ENCODE assay signal across 9 cellular contexts in the genomic region with DNA sequence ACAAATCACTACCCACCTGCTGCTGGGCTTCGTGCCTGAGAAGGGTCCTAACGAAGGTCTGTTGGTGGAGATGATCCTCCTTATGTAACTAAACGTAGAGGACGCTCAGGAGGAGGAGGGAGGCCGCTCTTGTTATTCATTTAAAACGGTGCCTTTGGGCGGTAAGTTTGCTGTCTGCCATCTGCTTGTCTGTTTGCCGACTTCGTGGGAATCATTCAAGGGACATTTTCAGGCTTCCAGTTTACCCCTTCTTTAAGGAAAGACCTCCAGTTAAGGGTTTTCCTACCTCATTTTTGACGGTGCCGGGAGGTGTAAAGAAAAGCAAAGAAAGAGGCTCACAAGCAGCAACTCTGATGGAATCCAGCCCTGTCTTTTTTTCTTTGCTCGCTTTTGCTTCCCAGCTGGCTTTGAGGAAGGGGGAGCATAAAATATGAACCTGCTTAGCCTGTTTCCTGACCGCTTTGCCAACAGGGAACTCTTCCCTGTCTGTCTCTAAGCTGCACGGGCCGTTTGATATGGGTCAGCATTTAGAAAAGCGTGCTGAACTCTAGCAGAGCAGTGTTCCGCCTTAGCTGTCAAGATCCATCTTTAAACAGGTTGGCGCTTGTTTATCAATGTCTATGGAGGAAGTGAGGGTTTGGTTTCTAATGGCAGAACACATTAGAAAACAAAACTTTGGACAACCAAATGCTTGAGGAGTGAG. TPM values are rescaled to one million over a fixed set of nuclear protein-coding genes. Genes with fewer than 3 reads are reported as not detected.
A peak's percentile ranks its signal among the peaks of the same experiment; 100 is the strongest.
DNase-seq lines count a peak whose midpoint lies in the region; ATAC-seq, FAIRE-seq and TF ChIP-seq lines count a peak whose summit lies in the region.
"Had no signal": no experiment of that assay in that cellular context is flagged by ENCODE, and none has a peak within 500 bp of the region (broad histone marks: within the 10 kb centered on the region; RNA-seq: fewer than 3 reads in every experiment).

No MANE protein-coding gene starts in this region.

- no peak for TF ChIP-seq CTCF in AG04450 (IDR thresholded peaks at IDR 0.05; ENCODE audit: low read depth, low read length)
- no peak for TF ChIP-seq CTCF in IMR-90 (conservative IDR thresholded peaks at IDR 0.05; ENCODE audit: low read depth, low read length)
- TF ChIP-seq CTCF in K562 (IDR thresholded peaks at IDR 0.05 in 2 of 3, conservative IDR thresholded peaks at IDR 0.05 in 1 of 3; ENCODE audit: insufficient read depth in 2 of 3, low read depth in 1 of 3, low read length in 3 of 3) = no peak

- no peak for ATAC-seq in IMR-90 (ENCODE audit: low read depth)
- no peak; the same call in 1 of the 3 replicates for ATAC-seq in K562
- ATAC-seq in GM18907 (IDR thresholded peaks at IDR 0.05; ENCODE audit: unreplicated experiment) = no peak

- WGBS in IMR-90 (ENCODE audit: extremely low coverage in 2 of 2, insufficient read length in 1 of 2), 2 experiments = 27% methylated on average over 3 of the region's 18 CpGs; no CpG with 5 or more reads in 1 of the 2 experiments
- 2% methylated on average over 18 of the region's 18 CpGs for WGBS in K562 (ENCODE audit: insufficient coverage, low coverage, missing lambda C conversion rate)

- no peaks in the 10 kb centered on the region; the same call in 1 of the 2 replicates for H3K9me3 ChIP-seq in AG04450 (ENCODE audit: control insufficient read depth, insufficient read depth, low read length)
- no peaks in the 10 kb centered on the region for H3K9me3 ChIP-seq in IMR-90 (ENCODE audit: control insufficient read depth, insufficient read depth, low read length)
- H3K9me3 ChIP-seq in K562 (replicated peaks; ENCODE audit: control insufficient read depth, insufficient read depth, low read depth, low read length) = no peaks in the 10 kb centered on the region
- H3K9me3 ChIP-seq in muscle layer of duodenum (ENCODE audit: control insufficient read depth in 1 of 2, low read length in 2 of 2) = no peaks in the 10 kb centered on the region

- no peak overlapping the region; the same call in 1 of the 2 replicates for H4K91ac ChIP-seq in IMR-90 (ENCODE audit: insufficient read depth, low read depth, low read length)

- no peak overlapping the region for H2AK9ac ChIP-seq in IMR-90 (replicated peaks; ENCODE audit: low read depth, low read length, poor library complexity)

- CTCF ChIA-PET in AG04450 (lab: Charles Lee) = interaction anchor here (0.7 to 3.1 kb wide), 5 partner anchors 9 to 450 kb away, joined by 3 to 25 read pairs (median 5); partner anchors contain the start of gene SYTL3
- CTCF ChIA-PET in IMR-90 (lab: Yijun Ruan, JAX) = interaction anchor here (2.8 kb wide), 1 partner anchor 27 kb away, joined by 12 read pairs; no protein-coding TSS in a partner anchor
- CTCF ChIA-PET in K562 (lab: Yijun Ruan, JAX; ENCODE audit: low intra/inter-chr PET ratio) = no interaction called here

- H3K14ac ChIP-seq in IMR-90 (replicated peaks; ENCODE audit: low read depth, low read length) = no peak overlapping the region

- no peak for TF ChIP-seq POLR2A in IMR-90 (IDR thresholded peaks at IDR 0.05; ENCODE audit: low read depth, low read length)
- no peak for TF ChIP-seq POLR2A in K562 (conservative IDR thresholded peaks at IDR 0.05)

- no peak overlapping the region for H3K4ac ChIP-seq in IMR-90 (ENCODE audit: low read depth, low read length)

- H3K27ac ChIP-seq in AG04450 (ENCODE audit: low read depth, low read length) (peak overlapping the region; percentile 11), IMR-90 (ENCODE audit: insufficient read depth, low read length) (peak overlapping the region; percentile 38; the same call in 1 of the 2 replicates), K562 (ENCODE audit: extremely low read depth, low read depth, low read length) (no peak overlapping the region), muscle layer of duodenum (ENCODE audit: low read length) (peak overlapping the region; percentile 4)

- FAIRE-seq in K562 (lab: Jason Lieb, UNC) (no peak), frontal cortex (lab: Jason Lieb, UNC) (no peak)

- DNase-seq in AG04450 (ENCODE audit: low read depth, low spot score) (no peak), IMR-90 (no peak), K562 (ENCODE audit: extremely low read depth in 1 of 4, low spot score in 3 of 4) (no peak), frontal cortex (ENCODE audit: low spot score in 2 of 2) (no peak), cerebellum (ENCODE audit: low spot score) (no peak)
- no peak for DNase-seq in stimulated activated CD4-positive, alpha-beta T cell treated with anti-CD3 and anti-CD28 coated beads, Interleukin-2, amount 100 ng/mL, for 48 hours
- DNase-seq: activated CD4-positive, alpha-beta memory T cell treated with anti-CD3 and anti-CD28 coated beads, Interleukin-2, amount 10 ng/mL, durations not matched to agents 7 days and 5 days had no signal

- peaks cover 2% of the 10 kb centered on the region for H3K27me3 ChIP-seq in AG04450 (ENCODE audit: control insufficient read depth, insufficient read depth, low read length)
- no peaks in the 10 kb centered on the region for H3K27me3 ChIP-seq in IMR-90 (ENCODE audit: control insufficient read depth, insufficient read depth, low read length)
- H3K27me3 ChIP-seq in K562 (ENCODE audit: control insufficient read depth in 2 of 2, insufficient read depth in 2 of 2, low read length in 2 of 2) = peaks cover 64 to 74% of the 10 kb centered on the region in 2 experiments
- H3K27me3 ChIP-seq in muscle layer of duodenum (ENCODE audit: low read depth, low read length) = no peaks in the 10 kb centered on the region

- H3K56ac ChIP-seq in IMR-90 (ENCODE audit: extremely low read depth, insufficient read depth, low read length) = no peak overlapping the region

- H3K9me1 ChIP-seq in IMR-90 (ENCODE audit: insufficient read depth, low read length) (no peaks in the 10 kb centered on the region), K562 (ENCODE audit: control insufficient read depth, insufficient read depth, low read length) (no peaks in the 10 kb centered on the region)

- no peaks in the 10 kb centered on the region for H3K79me2 ChIP-seq in K562 (ENCODE audit: control insufficient read depth, insufficient read depth, low read length)

- dilution Hi-C loops in IMR-90 (cut with HindIII; ENCODE audit: low sequenced_read_pairs, unreplicated experiment) = no loop called here

- peak overlapping the region in 1 of 2 experiments; percentile 31; a peak in 1 of 4 replicates for H4K8ac ChIP-seq in IMR-90 (ENCODE audit: low read depth in 2 of 2, low read length in 2 of 2)

- H2BK120ac ChIP-seq in IMR-90 (ENCODE audit: low read depth, low read length) = peak overlapping the region; percentile 24; the same call in 1 of the 2 replicates

- no peaks in the 10 kb centered on the region for H3K36me3 ChIP-seq in IMR-90 (ENCODE audit: control insufficient read depth, insufficient read depth, low read length)
- no peaks in the 10 kb centered on the region for H3K36me3 ChIP-seq in K562 (ENCODE audit: control insufficient read depth, insufficient read depth, low read length)
- H3K36me3 ChIP-seq in muscle layer of duodenum (ENCODE audit: control insufficient read depth in 1 of 2, insufficient read depth in 2 of 2, low read length in 2 of 2) = no peaks in the 10 kb centered on the region

- POLR2A ChIA-PET in AG04450 (lab: Yijun Ruan, JAX) (interaction anchor here (0.5 to 1.4 kb wide), 5 partner anchors 19 to 145 kb away, joined by 3 to 11 read pairs (median 3); partner anchors contain the start of gene DYNLT1), IMR-90 (lab: Charles Lee; ENCODE audit: unreplicated experiment) (no interaction called here), K562 (lab: Yijun Ruan, JAX) (interaction anchor here (0.9 to 1.4 kb wide), 4 partner anchors 9 to 430 kb away, joined by 3 to 5 read pairs (median 4); no protein-coding TSS in a partner anchor)

- no peak for TF ChIP-seq EP300 in K562 (IDR thresholded peaks at IDR 0.05; ENCODE audit: low read length)

- peak overlapping the region; percentile 5; the same call in 1 of the 2 replicates for H3K4me2 ChIP-seq in IMR-90 (ENCODE audit: low read depth, low read length)
- H3K4me2 ChIP-seq in K562 (ENCODE audit: insufficient read depth, low read length) = no peak overlapping the region

- H3K18ac ChIP-seq in IMR-90 (ENCODE audit: low read depth, low read length) = no peak overlapping the region; the same call in 1 of the 2 replicates

- H4K20me1 ChIP-seq in IMR-90 (ENCODE audit: insufficient read depth, low read length) (no peaks in the 10 kb centered on the region), K562 (replicated peaks; ENCODE audit: control insufficient read depth, insufficient read depth, low read length) (peaks cover 4% of the 10 kb centered on the region)

- H3K4me3 ChIP-seq in AG04450 (ENCODE audit: low read depth, low read length) = no peak overlapping the region; the same call in 1 of the 2 replicates
- H3K4me3 ChIP-seq in IMR-90 (ENCODE audit: insufficient read depth, low read depth, low read length) = no peak overlapping the region
- no peak overlapping the region for H3K4me3 ChIP-seq in K562
- H3K4me3 ChIP-seq in muscle layer of duodenum (ENCODE audit: low read depth in 1 of 2, low read length in 2 of 2) = peak overlapping the region; percentile 39 to 47

- no peaks in the 10 kb centered on the region for H3K79me1 ChIP-seq in IMR-90 (ENCODE audit: low read depth in 1 of 2, low read length in 2 of 2)

- H2AFZ ChIP-seq in IMR-90 (replicated peaks; ENCODE audit: low read length, poor library complexity) = peak overlapping the region; percentile 70
- 0 out of 2 replicates have a peak overlapping the region, but pooled peaks have one; percentile 7 for H2AFZ ChIP-seq in K562 (ENCODE audit: low read depth, low read length)

- intact Hi-C loops in IMR-90 (cut with micrococcal nuclease) = loop anchor here (5.0 kb wide), 1 partner anchor 34 kb away; no protein-coding TSS in a partner anchor
- intact Hi-C loops in K562 (cut with micrococcal nuclease) = no loop called here

- H3K9ac ChIP-seq in IMR-90 (ENCODE audit: low read depth, low read length) = no peak overlapping the region
- no peak overlapping the region for H3K9ac ChIP-seq in K562 (ENCODE audit: insufficient read depth in 1 of 2, low read depth in 2 of 2, low read length in 2 of 2)

- H3K23ac ChIP-seq in IMR-90 (ENCODE audit: low read depth, low read length) = no peak overlapping the region

- H2AK5ac ChIP-seq in IMR-90 (ENCODE audit: low read depth, low read length) = 0 out of 2 replicates have a peak overlapping the region, but pooled peaks have one; percentile 14

- H2BK15ac ChIP-seq in IMR-90 (ENCODE audit: low read depth, low read length) = no peak overlapping the region

- no peak for TF ChIP-seq RAD21 in IMR-90 (IDR thresholded peaks at IDR 0.05; ENCODE audit: low read length)
- TF ChIP-seq RAD21 in K562 (CRISPR knock-in tag; conservative IDR thresholded peaks at IDR 0.05 in 1 of 2, IDR thresholded peaks at IDR 0.05 in 1 of 2) = no peak

- no peak overlapping the region for H2BK5ac ChIP-seq in IMR-90 (ENCODE audit: low read depth, low read length, poor library complexity, severe bottlenecking)

- H4K5ac ChIP-seq in IMR-90 (ENCODE audit: low read depth, low read length) = no peak overlapping the region

- no peak overlapping the region for H2BK20ac ChIP-seq in IMR-90 (ENCODE audit: low read depth, low read length)

- H3K4me1 ChIP-seq in IMR-90 (ENCODE audit: control insufficient read depth, insufficient read depth, low read length) (peaks cover 8% of the 10 kb centered on the region; the same call in 1 of the 2 replicates), K562 (replicated peaks in 1 of 2; ENCODE audit: control insufficient read depth in 2 of 2, insufficient read depth in 2 of 2, low read length in 2 of 2) (peaks cover 0 to 3% of the 10 kb centered on the region in 2 experiments; a peak in 1 of 5 replicates), muscle layer of duodenum (ENCODE audit: control insufficient read depth in 1 of 2, insufficient read depth in 2 of 2, low read length in 2 of 2) (peaks cover 4 to 6% of the 10 kb centered on the region in 2 donors)

- in situ Hi-C loops in IMR-90 (cut with MboI; ENCODE audit: low sequenced_read_pairs) (no loop called here), K562 (cut with MboI) (no loop called here)

- no TSS peak for BruUV-seq in IMR-90 (replicated peaks; lab: Mats Ljungman, UMichigan)
- BruUV-seq in K562 (replicated peaks; lab: Mats Ljungman, UMichigan) = no TSS peak

RNA-seq across cellular contexts. Expression of gene SYTL3, which starts 13.8 kb away (rescaled TPM):
- polyA plus RNA-seq in AG04450 (2011; rRNA removed) (1.6 TPM in 2 replicates), IMR-90 (2012; rRNA removed) (2.8 and 2.9 TPM in 2 replicates), K562 (2011; rRNA removed) (0.12 and 0.46 TPM in 2 replicates), K562 (2014; fragmentation: Illumina TruSeq; extraction: Trizol) (0.16 and 0.17 TPM in 2 replicates), K562 (2014; fragmentation: Nextera tagmentation; extraction: Ambion mirVana) (under 1 TPM in 1 of 2 experiments, not detected in 1; 0.06 TPM), K562 (2014; rRNA removed) (0.04 TPM in 2 replicates)
- polyA minus RNA-seq in AG04450 (2011; rRNA and poly(A)+ RNA removed) = 1.6 and 2.0 TPM in 2 replicates
- total RNA-seq in IMR-90 (2012; rRNA removed) (3.6 and 4.3 TPM in 2 replicates), K562 (2014; rRNA removed) (0.05 and 0.61 TPM in 2 replicates), K562 (2014; rRNA removed; fragmentation: Illumina TruSeq; extraction: Trizol) (0.16 and 0.25 TPM in 2 replicates), K562 (2015; rRNA removed; fragmentation: Illumina TruSeq; extraction: Trizol) (0.11 and 0.18 TPM in 2 replicates), K562 (2021) (0.11 and 0.35 TPM in 2 replicates), frontal cortex (2.0 TPM), cerebellum (2.4 TPM)
- 1.6 and 2.4 TPM in 2 replicates for polyA plus RNA-seq in IMR-90 (2012; cell fraction: cytosol; rRNA removed)
- polyA plus RNA-seq in IMR-90 (2012; cell fraction: nucleus; rRNA removed; ENCODE audit: low replicate concordance) = 3.8 and 6.6 TPM in 2 replicates
- total RNA-seq in K562 (2011; cell fraction: chromatin; rRNA removed; ENCODE audit: low replicate concordance) = 0.62 and 0.69 TPM in 2 replicates
- 0.13 and 0.50 TPM in 2 replicates for total RNA-seq in K562 (2011; cell fraction: nucleolus; rRNA removed)
- total RNA-seq in K562 (2011; cell fraction: nucleoplasm; rRNA removed) = 0.15 and 0.38 TPM in 2 replicates
- polyA plus RNA-seq in K562 (2011; cell fraction: cytosol; rRNA removed) = 0.22 and 0.39 TPM in 2 replicates
- 0.24 and 0.38 TPM in 2 replicates for polyA plus RNA-seq in K562 (2011; cell fraction: nucleus; rRNA removed)
- 0.17 and 0.35 TPM in 2 replicates for polyA plus RNA-seq in K562 (2012)
- polyA minus RNA-seq in K562 (2011; rRNA and poly(A)+ RNA removed) = 0.21 and 0.39 TPM in 2 replicates
- not detected in 2 replicates for polyA minus RNA-seq in K562 (2011; cell fraction: cytosol; rRNA and poly(A)+ RNA removed)
- 0.13 and 0.33 TPM in 2 replicates for polyA minus RNA-seq in K562 (2011; cell fraction: nucleus; rRNA and poly(A)+ RNA removed)

RNA-seq across cellular contexts. Expression of gene DYNLT1, which starts 19.1 kb away (rescaled TPM):
- 414 and 422 TPM in 2 replicates for polyA plus RNA-seq in AG04450 (2011; rRNA removed)
- polyA minus RNA-seq in AG04450 (2011; rRNA and poly(A)+ RNA removed) = 125 and 133 TPM in 2 replicates
- 187 and 235 TPM in 2 replicates for total RNA-seq in IMR-90 (2012; rRNA removed)
- 338 and 349 TPM in 2 replicates for polyA plus RNA-seq in IMR-90 (2012; rRNA removed)
- 134 and 310 TPM in 2 replicates for polyA plus RNA-seq in IMR-90 (2012; cell fraction: cytosol; rRNA removed)
- polyA plus RNA-seq in IMR-90 (2012; cell fraction: nucleus; rRNA removed; ENCODE audit: low replicate concordance) = 32.9 and 226 TPM in 2 replicates
- 58.0 and 71.5 TPM in 2 replicates for total RNA-seq in K562 (2011; cell fraction: chromatin; rRNA removed; ENCODE audit: low replicate concordance)
- 42.2 and 43.2 TPM in 2 replicates for total RNA-seq in K562 (2011; cell fraction: nucleolus; rRNA removed)
- total RNA-seq in K562 (2011; cell fraction: nucleoplasm; rRNA removed) = 65.8 and 91.8 TPM in 2 replicates
- total RNA-seq in K562 (2014; rRNA removed) = 42.2 and 50.0 TPM in 2 replicates
- total RNA-seq in K562 (2014; rRNA removed; fragmentation: Illumina TruSeq; extraction: Trizol) = 70.3 and 75.7 TPM in 2 replicates
- 52.8 and 57.3 TPM in 2 replicates for total RNA-seq in K562 (2015; rRNA removed; fragmentation: Illumina TruSeq; extraction: Trizol)
- 98.5 and 103 TPM in 2 replicates for total RNA-seq in K562 (2021)
- 324 and 368 TPM in 2 replicates for polyA plus RNA-seq in K562 (2011; rRNA removed)
- 189 and 261 TPM in 2 replicates for polyA plus RNA-seq in K562 (2011; cell fraction: cytosol; rRNA removed)
- 136 and 203 TPM in 2 replicates for polyA plus RNA-seq in K562 (2011; cell fraction: nucleus; rRNA removed)
- 107 and 174 TPM in 2 replicates for polyA plus RNA-seq in K562 (2012)
- polyA plus RNA-seq in K562 (2014; fragmentation: Illumina TruSeq; extraction: Trizol) = 130 TPM in 2 replicates
- 100 to 1,000 TPM; 489 to 583 TPM for polyA plus RNA-seq in K562 (2014; fragmentation: Nextera tagmentation; extraction: Ambion mirVana)
- 127 and 142 TPM in 2 replicates for polyA plus RNA-seq in K562 (2014; rRNA removed)
- polyA minus RNA-seq in K562 (2011; rRNA and poly(A)+ RNA removed) = 150 and 163 TPM in 2 replicates
- polyA minus RNA-seq in K562 (2011; cell fraction: cytosol; rRNA and poly(A)+ RNA removed) = 30.3 and 31.2 TPM in 2 replicates
- polyA minus RNA-seq in K562 (2011; cell fraction: nucleus; rRNA and poly(A)+ RNA removed) = 17.0 and 23.3 TPM in 2 replicates
- total RNA-seq in frontal cortex = 62.8 TPM
- total RNA-seq in cerebellum = 61.2 TPM

Comparison
In these comparisons a context has a peak if more than half of its experiments do, and no peak if none do; other contexts are left out.
1. H3K4me3 ChIP-seq: peak in muscle layer of duodenum (2 of 2); none in AG04450 (single experiment), IMR-90 (single experiment) and K562 (single experiment).